Comparison of ENCODE assay signal across 21 cellular contexts in genomic region chr21:15295875-15296274, GRCh38.
"Had no signal": no experiment of that assay in that cellular context is flagged by ENCODE, and none has a peak within 500 bp of the region (broad histone marks: within the 10 kb centered on the region; RNA-seq: fewer than 3 reads in every experiment).

No MANE protein-coding gene starts in this region.

- H3K9me3 ChIP-seq: esophagus squamous epithelium, gastrocnemius medialis, heart right ventricle, left lung, lower lobe of right lung had no signal

- H3K27ac ChIP-seq: coronary artery, dorsolateral prefrontal cortex, esophagus squamous epithelium, gastrocnemius medialis, heart right ventricle, left lung, lower lobe of right lung had no signal

- H3K4me1 ChIP-seq: heart right ventricle, left lung, lower lobe of right lung had no signal

- H3K4me3 ChIP-seq: coronary artery, dorsolateral prefrontal cortex, esophagus squamous epithelium, gastrocnemius medialis, heart right ventricle, left lung, lower lobe of right lung, mucosa of descending colon had no signal

- H3K27me3 ChIP-seq: esophagus squamous epithelium, gastrocnemius medialis, heart right ventricle, left lung had no signal

- H3K36me3 ChIP-seq: esophagus squamous epithelium, gastrocnemius medialis, heart right ventricle, left lung, lower lobe of right lung had no signal

- DNase-seq: dermis blood vessel endothelial cell; dorsolateral prefrontal cortex; effector CD4-positive, alpha-beta T cell; effector memory CD4-positive, alpha-beta T cell; esophagus squamous epithelium; foreskin fibroblast; foreskin melanocyte; gastrocnemius medialis; glutamatergic neuron; head of caudate nucleus; heart right ventricle; hippocampal formation; left cardiac atrium; left lung; left ventricle myocardium superior; lower lobe of right lung; mesenchymal stem cell; mucosa of descending colon; naive B cell; naive thymus-derived CD8-positive, alpha-beta T cell had no signal
